25 cellular contexts compared by ENCODE assay signal in genomic region chr4:48564151-48564550, GRCh38.
"Had no signal": no experiment of that assay in that cellular context is flagged by ENCODE, and none has a peak within 500 bp of the region (broad histone marks: within the 10 kb centered on the region; RNA-seq: fewer than 3 reads in every experiment).

No MANE protein-coding gene starts in this region.

- H3K4me1 Mint-ChIP-seq: activated naive CD4-positive, alpha-beta T cell treated with anti-CD3 and anti-CD28 coated beads, Interleukin-2, amount 10 ng/mL, durations not matched to agents 7 days and 5 days; brain; WTC11 had no signal

- H3K9me3 ChIP-seq: SJCRH30 had no signal

- H3K27ac ChIP-seq: SJCRH30, SK-N-MC had no signal

- H3K27me3 Mint-ChIP-seq: activated CD4-positive, alpha-beta T cell treated with anti-CD3 and anti-CD28 coated beads, Interleukin-2, amount 10 ng/mL, durations not matched to agents 24 days and 14 days; activated CD8-positive, alpha-beta T cell treated with anti-CD3 and anti-CD28 coated beads for 36 hours; activated naive CD4-positive, alpha-beta T cell treated with anti-CD3 and anti-CD28 coated beads, Interleukin-2, amount 10 ng/mL, durations not matched to agents 7 days and 5 days; brain had no signal

- ATAC-seq: activated CD8-positive, alpha-beta T cell treated with anti-CD3 and anti-CD28 coated beads for 36 hours; Panc1; WTC11 had no signal

- H3K27me3 ChIP-seq: SJCRH30 had no signal

- DNase-seq: activated CD4-positive, alpha-beta T cell treated with anti-CD3 and anti-CD28 coated beads, Interleukin-2, amount 10 ng/mL, durations not matched to agents 24 days and 14 days; activated CD4-positive, alpha-beta T cell treated with anti-CD3 and anti-CD28 coated beads, Interleukin-2, amount 50 U/mL, for 4 hours; activated CD8-positive, alpha-beta T cell treated with anti-CD3 and anti-CD28 coated beads for 36 hours; activated effector memory CD4-positive, alpha-beta T cell treated with Interleukin-2 at 50 U/mL for 16 hours; activated naive CD4-positive, alpha-beta T cell treated with anti-CD3 and anti-CD28 coated beads, Interleukin-2, amount 10 ng/mL, durations not matched to agents 7 days and 5 days; activated T-cell treated with anti-CD3 and anti-CD28 coated beads, Interleukin-2, amount 50 U/mL, for 1 hour; anterior cingulate cortex; Karpas-422; KBM-7; NCI-H1105; NCI-H1436; NCI-H1694; NCI-H1930; NCI-H2081 treated with DMSO at 0.1 percent for 48 hours; NCI-H345; NCI-H524 treated with DMSO at 0.1 percent for 48 hours; SHP77; SJCRH30 had no signal

- H3K4me3 Mint-ChIP-seq: activated CD4-positive, alpha-beta T cell treated with anti-CD3 and anti-CD28 coated beads, Interleukin-2, amount 10 ng/mL, durations not matched to agents 24 days and 14 days; activated CD8-positive, alpha-beta T cell treated with anti-CD3 and anti-CD28 coated beads for 36 hours; activated naive CD4-positive, alpha-beta T cell treated with anti-CD3 and anti-CD28 coated beads, Interleukin-2, amount 10 ng/mL, durations not matched to agents 7 days and 5 days; activated T-helper 1 cell treated with anti-CD3 and anti-CD28 coated beads, Interleukin-12 subunit alpha, Interleukin-12 subunit beta, Interleukin-2, Interleukin-4 antibody, amounts not matched to agents 30 ng/mL and 10 ng/mL and 1 ng/mL, durations not matched to agents 14 hours and 24 hours and 36 hours; brain; T-helper 1 cell treated with Interleukin-12 subunit alpha and Interleukin-12 subunit beta and Interleukin-4 antibody, amounts not matched to agents 30 μg/mL and 1 μg/mL, for 36 hours; T-helper 2 cell treated with Interferon-gamma antibody and Interleukin-4, amounts not matched to agents 5 μg/mL and 100 μg/mL, for 36 hours; WTC11 had no signal

- H3K27ac Mint-ChIP-seq: activated CD4-positive, alpha-beta T cell treated with anti-CD3 and anti-CD28 coated beads, Interleukin-2, amount 10 ng/mL, durations not matched to agents 24 days and 14 days; activated CD8-positive, alpha-beta T cell treated with anti-CD3 and anti-CD28 coated beads for 36 hours; activated naive CD4-positive, alpha-beta T cell treated with anti-CD3 and anti-CD28 coated beads, Interleukin-2, amount 10 ng/mL, durations not matched to agents 7 days and 5 days; activated T-helper 1 cell treated with anti-CD3 and anti-CD28 coated beads, Interleukin-12 subunit alpha, Interleukin-12 subunit beta, Interleukin-2, Interleukin-4 antibody, amounts not matched to agents 30 ng/mL and 10 ng/mL and 1 ng/mL, durations not matched to agents 14 hours and 24 hours and 36 hours; T-helper 1 cell treated with Interleukin-12 subunit alpha and Interleukin-12 subunit beta and Interleukin-4 antibody, amounts not matched to agents 30 μg/mL and 1 μg/mL, for 36 hours; T-helper 2 cell treated with Interferon-gamma antibody and Interleukin-4, amounts not matched to agents 5 μg/mL and 100 μg/mL, for 36 hours; WTC11 had no signal

- H3K4me3 ChIP-seq: SJCRH30, SK-N-MC had no signal

- H3K9me3 Mint-ChIP-seq: activated naive CD4-positive, alpha-beta T cell treated with anti-CD3 and anti-CD28 coated beads, Interleukin-2, amount 10 ng/mL, durations not matched to agents 7 days and 5 days; activated T-helper 1 cell treated with anti-CD3 and anti-CD28 coated beads, Interleukin-12 subunit alpha, Interleukin-12 subunit beta, Interleukin-2, Interleukin-4 antibody, amounts not matched to agents 30 ng/mL and 10 ng/mL and 1 ng/mL, durations not matched to agents 14 hours and 24 hours and 36 hours; brain; T-helper 1 cell treated with Interleukin-12 subunit alpha and Interleukin-12 subunit beta and Interleukin-4 antibody, amounts not matched to agents 30 μg/mL and 1 μg/mL, for 36 hours; T-helper 2 cell treated with Interferon-gamma antibody and Interleukin-4, amounts not matched to agents 5 μg/mL and 100 μg/mL, for 36 hours had no signal

- H3K4me1 ChIP-seq: SJCRH30 had no signal
